ENCODE assay signal across 15 cellular contexts in the genomic region with DNA sequence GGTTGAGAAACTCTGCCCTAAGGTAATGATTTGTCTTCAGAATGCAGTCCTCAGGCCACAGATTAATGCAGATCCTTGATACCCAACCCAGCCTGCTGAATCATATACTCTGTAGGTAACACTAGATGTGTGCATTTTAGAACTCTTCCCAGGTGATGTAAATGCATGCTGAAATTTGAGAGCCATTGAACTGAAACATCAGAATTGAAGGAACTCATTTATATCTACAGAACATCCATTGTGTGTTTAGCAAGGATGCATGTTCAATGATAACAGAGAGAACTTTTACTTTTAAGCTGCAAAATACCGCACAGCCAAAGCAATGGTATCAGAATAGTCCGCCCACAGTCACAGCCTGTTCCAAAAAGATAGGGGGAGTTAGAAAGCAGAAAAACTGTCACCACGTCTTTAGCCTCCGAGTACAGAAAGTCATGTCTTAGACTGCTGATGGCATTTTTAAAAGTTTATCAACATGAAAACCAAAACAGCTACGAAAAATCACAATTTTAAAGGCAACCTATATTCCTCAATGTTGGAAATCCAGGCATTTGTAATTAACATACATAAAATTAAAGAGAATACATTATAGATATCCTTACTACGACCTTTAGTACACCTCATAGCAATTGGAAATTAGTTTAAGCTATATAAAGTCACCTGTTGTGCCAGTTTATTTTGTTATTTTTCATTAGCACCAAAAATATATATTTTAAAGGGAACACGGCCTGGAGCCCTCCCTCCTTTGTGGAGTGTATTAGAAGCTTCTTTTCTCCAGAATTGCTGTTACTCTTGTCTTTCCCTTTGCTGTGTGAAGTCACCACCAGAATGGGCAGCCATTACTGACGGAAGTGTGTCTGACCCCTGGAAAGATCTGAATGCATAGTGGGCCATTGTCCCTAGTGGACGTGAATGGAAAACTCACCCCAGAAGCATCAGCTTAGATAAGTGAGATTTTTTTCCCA.
DNase-seq lines count a peak whose midpoint lies in the region; ATAC-seq and TF ChIP-seq lines count a peak whose summit lies in the region.
"Had no signal": no experiment of that assay in that cellular context is flagged by ENCODE, and none has a peak within 500 bp of the region (broad histone marks: within the 10 kb centered on the region; RNA-seq: fewer than 3 reads in every experiment).

No MANE protein-coding gene starts in this region.

- H3K9me2 ChIP-seq in OCI-LY7 (ENCODE audit: insufficient read depth, low read length): no peaks in the 10 kb centered on the region

- peak overlapping the region; percentile 52 for H2AFZ ChIP-seq in OCI-LY7 (ENCODE audit: low read length)
- H2AFZ ChIP-seq: PC-9 had no signal

- peaks cover 21% of the 10 kb centered on the region for H3K4me1 Mint-ChIP-seq in mesothelial cell of epicardium

- H3K4me3 ChIP-seq in OCI-LY7 (ENCODE audit: low read depth, low read length, poor library complexity, severe bottlenecking) (no peak overlapping the region), choroid plexus epithelial cell (ENCODE audit: low read depth, low read length) (no peak overlapping the region)
- H3K4me3 ChIP-seq: BLaER1 treated with 17β-estradiol and CSF1 and Interleukin-3, amounts not matched to agents 10 nM and 100 nM; colonic mucosa; PC-9 had no signal

- H3K4me2 ChIP-seq in OCI-LY7 (ENCODE audit: low read length): no peak overlapping the region; the same call in 1 of the 2 replicates
- H3K4me2 ChIP-seq: BLaER1 treated with 17β-estradiol and CSF1 and Interleukin-3, amounts not matched to agents 10 nM and 100 nM; PC-9 had no signal

- no peaks in the 10 kb centered on the region for H3K36me3 Mint-ChIP-seq in mesothelial cell of epicardium

- POLR2A ChIA-PET in OCI-LY7 (lab: Charles Lee) (interaction anchor here (0.6 to 1.1 kb wide), 6 partner anchors 12 to 755 kb away, joined by 3 to 4 read pairs (median 3); no protein-coding TSS in a partner anchor), GM10248 (lab: Yijun Ruan, JAX) (no interaction called here)

- peaks cover 7% of the 10 kb centered on the region for H3K4me1 ChIP-seq in OCI-LY7 (ENCODE audit: insufficient read depth, low read length, poor library complexity, severe bottlenecking)
- H3K4me1 ChIP-seq: BLaER1 treated with 17β-estradiol and CSF1 and Interleukin-3, amounts not matched to agents 10 nM and 100 nM; colonic mucosa had no signal

- CTCF ChIA-PET in OCI-LY7 (lab: Charles Lee; ENCODE audit: unreplicated experiment): no interaction called here
- CTCF ChIA-PET in GM10248 (lab: Yijun Ruan, JAX): interaction anchor here (1.0 to 1.7 kb wide), 3 partner anchors 11 to 32 kb away, joined by 3 read pairs; no protein-coding TSS in a partner anchor

- H3K36me3 ChIP-seq in OCI-LY7 (ENCODE audit: insufficient read depth, low read length): no peaks in the 10 kb centered on the region
- H3K36me3 ChIP-seq: BLaER1 treated with 17β-estradiol and CSF1 and Interleukin-3, amounts not matched to agents 10 nM and 100 nM; colonic mucosa had no signal

- no peak overlapping the region for H3K4me3 Mint-ChIP-seq in mesothelial cell of epicardium
- H3K4me3 Mint-ChIP-seq: nephron; T-helper 2 cell treated with Interferon-gamma antibody and Interleukin-4, amounts not matched to agents 5 μg/mL and 100 μg/mL, for 36 hours had no signal

- no peaks in the 10 kb centered on the region for H3K79me2 ChIP-seq in OCI-LY7 (ENCODE audit: insufficient read depth, low read depth, low read length)

- no peaks in the 10 kb centered on the region for H3K27me3 Mint-ChIP-seq in mesothelial cell of epicardium (ENCODE audit: low read depth)

- no peaks in the 10 kb centered on the region for H3K9me3 ChIP-seq in OCI-LY7 (ENCODE audit: low read length)
- H3K9me3 ChIP-seq: BLaER1 treated with 17β-estradiol and CSF1 and Interleukin-3, amounts not matched to agents 10 nM and 100 nM; colonic mucosa had no signal

- H3K27ac Mint-ChIP-seq in mesothelial cell of epicardium: no peak overlapping the region
- H3K27ac Mint-ChIP-seq: T-helper 2 cell treated with Interferon-gamma antibody and Interleukin-4, amounts not matched to agents 5 μg/mL and 100 μg/mL, for 36 hours had no signal

- DNase-seq in Ammon's horn (ENCODE audit: low spot score): peak; percentile 15
- DNase-seq in OCI-LY7 (ENCODE audit: low spot score): no peak
- no peak for DNase-seq in choroid plexus epithelial cell (ENCODE audit: low read depth)
- DNase-seq in mesothelial cell of epicardium (ENCODE audit: low spot score in 2 of 2, unreplicated experiment in 2 of 2): no peak
- DNase-seq in middle frontal gyrus (ENCODE audit: extremely low spot score, low spot score): no peak
- no peak for DNase-seq in GM10248 (ENCODE audit: extremely low spot score)
- DNase-seq in activated CD8-positive, alpha-beta memory T cell treated with anti-CD3 and anti-CD28 coated beads, Interleukin-2, amount 50 U/mL, for 4 hours: no peak
- DNase-seq: activated naive CD4-positive, alpha-beta T cell treated with anti-CD3 and anti-CD28 coated beads, Interleukin-2, amount 50 U/mL, for 16 hours; colonic mucosa; PC-9; stimulated activated CD4-positive, alpha-beta T cell treated with anti-CD3 and anti-CD28 coated beads, Interleukin-15, amount 100 ng/mL, for 24 hours had no signal

- H3K9me3 Mint-ChIP-seq in mesothelial cell of epicardium: no peaks in the 10 kb centered on the region
- H3K9me3 Mint-ChIP-seq: nephron; T-helper 2 cell treated with Interferon-gamma antibody and Interleukin-4, amounts not matched to agents 5 μg/mL and 100 μg/mL, for 36 hours had no signal

- TF ChIP-seq CTCF in OCI-LY7 (conservative IDR thresholded peaks at IDR 0.05; ENCODE audit: low read length) (peak; percentile 44), choroid plexus epithelial cell (conservative IDR thresholded peaks at IDR 0.05; ENCODE audit: low read depth, low read length) (peak; percentile 33), mesothelial cell of epicardium (IDR thresholded peaks at IDR 0.05; ENCODE audit: unreplicated experiment) (peak; percentile 38), GM10248 (IDR thresholded peaks at IDR 0.05; ENCODE audit: control extremely low read depth, extremely low read depth, low read depth, missing control alignments) (no peak)

- intact Hi-C loops in OCI-LY7 (cut with micrococcal nuclease; ENCODE audit: unreplicated experiment): no loop called here

- no TSS peak for BruUV-seq in OCI-LY7 (replicated peaks; lab: Mats Ljungman, UMichigan)

- no peak for ATAC-seq in GM18520 (IDR thresholded peaks at IDR 0.05; ENCODE audit: unreplicated experiment)

- no peak overlapping the region for H3K27ac ChIP-seq in OCI-LY7 (ENCODE audit: low read depth, low read length, poor library complexity, severe bottlenecking)
- H3K27ac ChIP-seq: BLaER1 treated with 17β-estradiol and CSF1 and Interleukin-3, amounts not matched to agents 10 nM and 100 nM; colonic mucosa; PC-9 had no signal

- no peaks in the 10 kb centered on the region for H4K20me1 ChIP-seq in OCI-LY7 (ENCODE audit: insufficient read depth, low read length)
- H4K20me1 ChIP-seq: BLaER1 treated with 17β-estradiol and CSF1 and Interleukin-3, amounts not matched to agents 10 nM and 100 nM had no signal
